In genomic region chr2:120016800-120017199, GRCh38 we compare ENCODE assay signal across 24 cellular contexts.
"Had no signal": no experiment of that assay in that cellular context is flagged by ENCODE, and none has a peak within 500 bp of the region (broad histone marks: within the 10 kb centered on the region; RNA-seq: fewer than 3 reads in every experiment).

No MANE protein-coding gene starts in this region.

- H3K4me3 Mint-ChIP-seq: activated CD4-positive, alpha-beta T cell treated with anti-CD3 and anti-CD28 coated beads, Interleukin-2, amount 10 ng/mL, durations not matched to agents 7 days and 5 days; activated CD8-positive, alpha-beta memory T cell treated with anti-CD3 and anti-CD28 coated beads, Interleukin-2, amount 10 ng/mL, durations not matched to agents 7 days and 5 days; activated CD8-positive, alpha-beta T cell treated with anti-CD3 and anti-CD28 coated beads for 36 hours; activated naive CD8-positive, alpha-beta T cell treated with anti-CD3 and anti-CD28 coated beads, Interleukin-2, amount 50 U/mL, for 24 hours; dendritic cell treated with granulocyte-macrophage colony-stimulating factor and Interleukin-4, amounts not matched to agents 40 ng/mL and 50 ng/mL, for 4 days; naive thymus-derived CD8-positive, alpha-beta T cell had no signal

- H3K9me3 Mint-ChIP-seq: activated CD4-positive, alpha-beta T cell treated with anti-CD3 and anti-CD28 coated beads, Interleukin-2, amount 10 ng/mL, durations not matched to agents 7 days and 5 days; activated CD8-positive, alpha-beta T cell treated with anti-CD3 and anti-CD28 coated beads for 36 hours; activated naive CD8-positive, alpha-beta T cell treated with anti-CD3 and anti-CD28 coated beads, Interleukin-2, amount 50 U/mL, for 24 hours; dendritic cell treated with granulocyte-macrophage colony-stimulating factor and Interleukin-4, amounts not matched to agents 40 ng/mL and 50 ng/mL, for 4 days had no signal

- H3K27me3 ChIP-seq: body of pancreas, foreskin keratinocyte, ovary, right atrium auricular region had no signal

- H3K27me3 Mint-ChIP-seq: activated CD8-positive, alpha-beta T cell treated with anti-CD3 and anti-CD28 coated beads for 36 hours; activated naive CD8-positive, alpha-beta T cell treated with anti-CD3 and anti-CD28 coated beads, Interleukin-2, amount 50 U/mL, for 24 hours had no signal

- H3K27ac Mint-ChIP-seq: activated CD4-positive, alpha-beta T cell treated with anti-CD3 and anti-CD28 coated beads, Interleukin-2, amount 10 ng/mL, durations not matched to agents 7 days and 5 days; activated CD8-positive, alpha-beta memory T cell treated with anti-CD3 and anti-CD28 coated beads, Interleukin-2, amount 10 ng/mL, durations not matched to agents 7 days and 5 days; activated CD8-positive, alpha-beta T cell treated with anti-CD3 and anti-CD28 coated beads for 36 hours; activated naive CD8-positive, alpha-beta T cell treated with anti-CD3 and anti-CD28 coated beads, Interleukin-2, amount 50 U/mL, for 24 hours; dendritic cell treated with granulocyte-macrophage colony-stimulating factor and Interleukin-4, amounts not matched to agents 40 ng/mL and 50 ng/mL, for 4 days; naive thymus-derived CD8-positive, alpha-beta T cell had no signal

- H3K4me3 ChIP-seq: body of pancreas, left lung, ovary, psoas muscle, right atrium auricular region had no signal

- H3K9me3 ChIP-seq: body of pancreas, left lung, neutrophil, ovary, psoas muscle, right atrium auricular region had no signal

- H3K36me3 Mint-ChIP-seq: activated CD8-positive, alpha-beta memory T cell treated with anti-CD3 and anti-CD28 coated beads, Interleukin-2, amount 10 ng/mL, durations not matched to agents 7 days and 5 days had no signal

- DNase-seq: activated CD4-positive, alpha-beta T cell treated with anti-CD3 and anti-CD28 coated beads, Interleukin-2, amount 10 ng/mL, durations not matched to agents 7 days and 5 days; activated CD4-positive, CD25-positive, alpha-beta regulatory T cell treated with anti-CD3 and anti-CD28 coated beads, Interleukin-2, amount 50 U/mL, for 72 hours; activated CD8-positive, alpha-beta memory T cell treated with anti-CD3 and anti-CD28 coated beads, Interleukin-2, amount 10 ng/mL, durations not matched to agents 7 days and 5 days; activated CD8-positive, alpha-beta T cell treated with anti-CD3 and anti-CD28 coated beads for 36 hours; activated gamma-delta T cell; activated naive CD4-positive, alpha-beta T cell treated with anti-CD3 and anti-CD28 coated beads, Interleukin-2, amount 50 U/mL, for 16 hours; activated naive CD8-positive, alpha-beta T cell treated with anti-CD3 and anti-CD28 coated beads, Interleukin-2, amount 50 U/mL, for 24 hours; activated T-cell treated with anti-CD3 and anti-CD28 coated beads for 4 hours; anterior cingulate cortex; body of pancreas; effector CD4-positive, alpha-beta T cell; foreskin keratinocyte; kidney glomerular epithelial cell; left lung; naive thymus-derived CD8-positive, alpha-beta T cell; ovary; psoas muscle; stimulated activated CD4-positive, alpha-beta T cell treated with anti-CD3 and anti-CD28 coated beads, Interleukin-12 subunit alpha, Interleukin-12 subunit beta, amount 100 ng/mL, for 4 hours; stimulated activated CD4-positive, alpha-beta T cell treated with anti-CD3 and anti-CD28 coated beads, Interleukin-4, amount 100 ng/mL, for 4 hours; stimulated activated naive CD8-positive, alpha-beta T cell treated with anti-CD3 and anti-CD28 coated beads, Interleukin-15, Interleukin-2, amounts not matched to agents 100 U/mL and 50 U/mL, for 24 hours had no signal

- H3K36me3 ChIP-seq: left lung, neutrophil, ovary, right atrium auricular region had no signal

- ATAC-seq: activated CD8-positive, alpha-beta memory T cell treated with anti-CD3 and anti-CD28 coated beads, Interleukin-2, amount 10 ng/mL, durations not matched to agents 7 days and 5 days; activated CD8-positive, alpha-beta T cell treated with anti-CD3 and anti-CD28 coated beads for 36 hours; activated naive CD8-positive, alpha-beta T cell treated with anti-CD3 and anti-CD28 coated beads, Interleukin-2, amount 50 U/mL, for 24 hours; body of pancreas; foreskin keratinocyte; left lung; naive thymus-derived CD8-positive, alpha-beta T cell; psoas muscle; stimulated activated naive CD8-positive, alpha-beta T cell treated with anti-CD3 and anti-CD28 coated beads, Interleukin-15, Interleukin-2, amounts not matched to agents 100 U/mL and 50 U/mL, for 24 hours had no signal

- H3K27ac ChIP-seq: body of pancreas, foreskin keratinocyte, left lung, neutrophil, ovary, psoas muscle, right atrium auricular region, VCaP had no signal
